ENCODE assay signal across 8 cellular contexts in genomic region chr20:49046087-49046900, GRCh38. TPM values are rescaled to one million over a fixed set of nuclear protein-coding genes. Genes with fewer than 3 reads are reported as not detected.
DNase-seq lines count a peak whose midpoint lies in the region; ATAC-seq and TF ChIP-seq lines count a peak whose summit lies in the region.

CSE1L (plus strand) TSS chr20:49046312; CDS start chr20:49058464, 12,152 bp downstream.

- ATAC-seq in HG02623 (IDR thresholded peaks at IDR 0.05; ENCODE audit: unreplicated experiment): peak; percentile 92
- peak; percentile 97 for ATAC-seq in omental fat pad (ENCODE audit: low FRiP score)

- H3K27me3 ChIP-seq in testis: no peaks in the 10 kb centered on the region

- H3K9me3 Mint-ChIP-seq in activated naive CD8-positive, alpha-beta T cell (ENCODE audit: low read depth): no peaks in the 10 kb centered on the region

- H3K27ac Mint-ChIP-seq in activated naive CD8-positive, alpha-beta T cell: peak within 1 kb of the TSS; percentile 98

- peak within 1 kb of the TSS; percentile 97 for H3K4me3 Mint-ChIP-seq in activated naive CD8-positive, alpha-beta T cell

- intact Hi-C loops in testis (cut with DNase I; ENCODE audit: low total_unique reads): no loop called here

- peak within 1 kb of the TSS; percentile 91 to 93 for H3K27ac ChIP-seq in testis

- CTCF ChIA-PET in GM10248 (lab: Yijun Ruan, JAX): interaction anchor here (0.9 to 1.5 kb wide), 6 partner anchors 10 to 389 kb away, joined by 3 to 6 read pairs (median 4); no protein-coding TSS in a partner anchor

- peak within 1 kb of the TSS; percentile 94 to 95 for H3K4me3 ChIP-seq in testis

- H3K9me3 ChIP-seq in testis: no peaks in the 10 kb centered on the region

- H3K36me3 ChIP-seq in testis (ENCODE audit: low read depth, missing control alignments): no peaks in the 10 kb centered on the region

- peaks cover 36% of the 10 kb centered on the region for H3K4me1 Mint-ChIP-seq in activated naive CD8-positive, alpha-beta T cell (ENCODE audit: low read depth)

- WGBS in testis, 2 donors: 0% methylated on average over 17 to 79 of the region's 80 CpGs

- H3K36me3 Mint-ChIP-seq in activated naive CD8-positive, alpha-beta T cell: peaks cover 14% of the 10 kb centered on the region

- peak; percentile 97 for DNase-seq in GM10248 (ENCODE audit: extremely low spot score)
- DNase-seq in NCI-H1105 (lab: John Stamatoyannopoulos, UW): peak; percentile 94
- peak; percentile 95 for DNase-seq in SKM-1 treated with dmso at 0.1 percent for 144 hours (lab: John Stamatoyannopoulos, UW; ENCODE audit: unreplicated experiment)
- DNase-seq in glomerular visceral epithelial cell (ENCODE audit: extremely low spot score): peak; percentile 97
- DNase-seq in omental fat pad (ENCODE audit: low spot score): peak; percentile 74
- peak; percentile 97 for DNase-seq in testis

- H3K4me1 ChIP-seq in testis: peaks cover 5% of the 10 kb centered on the region

- no peaks in the 10 kb centered on the region for H3K27me3 Mint-ChIP-seq in activated naive CD8-positive, alpha-beta T cell

- TF ChIP-seq CTCF in GM10248 (IDR thresholded peaks at IDR 0.05; ENCODE audit: control extremely low read depth, extremely low read depth, low read depth, missing control alignments): no peak
- TF ChIP-seq CTCF in omental fat pad (IDR thresholded peaks at IDR 0.05): no peak
- TF ChIP-seq CTCF in testis (IDR thresholded peaks at IDR 0.05): peak in 2 of 3 experiments; percentile 16 to 54

- TF ChIP-seq POLR2A in testis (IDR thresholded peaks at IDR 0.05): no peak

- POLR2A ChIA-PET in GM10248 (lab: Yijun Ruan, JAX): interaction anchor here (0.6 to 2.3 kb wide), 3 partner anchors 8 to 1545 kb away, joined by 3 to 8 read pairs (median 7); no protein-coding TSS in a partner anchor

RNA-seq across cellular contexts. Expression of gene CSE1L, which starts in this region (rescaled TPM):
- total RNA-seq in omental fat pad (10 to 100 TPM; 29.9 to 37.8 (median 37.2) TPM), testis (100 to 1,000 TPM in 1 of 2 donors, 10 to 100 TPM in 1; 96.6 to 126 TPM)
- 94.8 TPM for polyA plus RNA-seq in testis (ENCODE audit: insufficient read depth, low read depth, low replicate concordance)

Comparison
In these comparisons a context has a peak if more than half of its experiments do, and no peak if none do; other contexts are left out.
1. Peak in every context shown above with its lines: DNase-seq, ATAC-seq, H3K4me3 ChIP-seq and H3K27ac ChIP-seq.
2. CTCF ChIP-seq: peak in testis (2 of 3); none in GM10248 (single experiment) and omental fat pad (0 of 3).